ENCODE assay signal across 1 cellular context in genomic region chr15:101320501-101321052, GRCh38.
TF ChIP-seq lines count a peak whose summit lies in the region.

No MANE protein-coding gene starts in this region.

TF ChIP-seq in K562, 482 proteins besides CTCF, POLR2A, EP300 and RAD21 (continued from another document):
- TF ChIP-seq, protein P1, sequence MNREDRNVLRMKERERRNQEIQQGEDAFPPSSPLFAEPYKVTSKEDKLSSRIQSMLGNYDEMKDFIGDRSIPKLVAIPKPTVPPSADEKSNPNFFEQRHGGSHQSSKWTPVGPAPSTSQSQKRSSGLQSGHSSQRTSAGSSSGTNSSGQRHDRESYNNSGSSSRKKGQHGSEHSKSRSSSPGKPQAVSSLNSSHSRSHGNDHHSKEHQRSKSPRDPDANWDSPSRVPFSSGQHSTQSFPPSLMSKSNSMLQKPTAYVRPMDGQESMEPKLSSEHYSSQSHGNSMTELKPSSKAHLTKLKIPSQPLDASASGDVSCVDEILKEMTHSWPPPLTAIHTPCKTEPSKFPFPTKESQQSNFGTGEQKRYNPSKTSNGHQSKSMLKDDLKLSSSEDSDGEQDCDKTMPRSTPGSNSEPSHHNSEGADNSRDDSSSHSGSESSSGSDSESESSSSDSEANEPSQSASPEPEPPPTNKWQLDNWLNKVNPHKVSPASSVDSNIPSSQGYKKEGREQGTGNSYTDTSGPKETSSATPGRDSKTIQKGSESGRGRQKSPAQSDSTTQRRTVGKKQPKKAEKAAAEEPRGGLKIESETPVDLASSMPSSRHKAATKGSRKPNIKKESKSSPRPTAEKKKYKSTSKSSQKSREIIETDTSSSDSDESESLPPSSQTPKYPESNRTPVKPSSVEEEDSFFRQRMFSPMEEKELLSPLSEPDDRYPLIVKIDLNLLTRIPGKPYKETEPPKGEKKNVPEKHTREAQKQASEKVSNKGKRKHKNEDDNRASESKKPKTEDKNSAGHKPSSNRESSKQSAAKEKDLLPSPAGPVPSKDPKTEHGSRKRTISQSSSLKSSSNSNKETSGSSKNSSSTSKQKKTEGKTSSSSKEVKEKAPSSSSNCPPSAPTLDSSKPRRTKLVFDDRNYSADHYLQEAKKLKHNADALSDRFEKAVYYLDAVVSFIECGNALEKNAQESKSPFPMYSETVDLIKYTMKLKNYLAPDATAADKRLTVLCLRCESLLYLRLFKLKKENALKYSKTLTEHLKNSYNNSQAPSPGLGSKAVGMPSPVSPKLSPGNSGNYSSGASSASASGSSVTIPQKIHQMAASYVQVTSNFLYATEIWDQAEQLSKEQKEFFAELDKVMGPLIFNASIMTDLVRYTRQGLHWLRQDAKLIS (CRISPR knock-in tag; IDR thresholded peaks at IDR 0.05) = no peak
- TF ChIP-seq RBM15 (IDR thresholded peaks at IDR 0.05; ENCODE audit: insufficient read depth, low read length) (no peak), CEBPG (CRISPR knock-in tag; IDR thresholded peaks at IDR 0.05) (no peak), CEBPG (tag; conservative IDR thresholded peaks at IDR 0.05 in 1 of 2, IDR thresholded peaks at IDR 0.05 in 1 of 2) (peak; percentile 68 to 74), CHD1 (IDR thresholded peaks at IDR 0.05; ENCODE audit: low read length) (no peak), HDAC1 (IDR thresholded peaks at IDR 0.05) (no peak), NFE2 (IDR thresholded peaks at IDR 0.05; ENCODE audit: low read depth) (no peak), CEBPB (tag; IDR thresholded peaks at IDR 0.05) (peak; percentile 54), ZNF133 (CRISPR knock-in tag; IDR thresholded peaks at IDR 0.05) (no peak), ETV1 (tag; conservative IDR thresholded peaks at IDR 0.05; ENCODE audit: low read depth) (peak; percentile 65)
- TF ChIP-seq, protein P2, sequence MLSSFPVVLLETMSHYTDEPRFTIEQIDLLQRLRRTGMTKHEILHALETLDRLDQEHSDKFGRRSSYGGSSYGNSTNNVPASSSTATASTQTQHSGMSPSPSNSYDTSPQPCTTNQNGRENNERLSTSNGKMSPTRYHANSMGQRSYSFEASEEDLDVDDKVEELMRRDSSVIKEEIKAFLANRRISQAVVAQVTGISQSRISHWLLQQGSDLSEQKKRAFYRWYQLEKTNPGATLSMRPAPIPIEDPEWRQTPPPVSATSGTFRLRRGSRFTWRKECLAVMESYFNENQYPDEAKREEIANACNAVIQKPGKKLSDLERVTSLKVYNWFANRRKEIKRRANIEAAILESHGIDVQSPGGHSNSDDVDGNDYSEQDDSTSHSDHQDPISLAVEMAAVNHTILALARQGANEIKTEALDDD (IDR thresholded peaks at IDR 0.05) = no peak
- TF ChIP-seq, protein P3, sequence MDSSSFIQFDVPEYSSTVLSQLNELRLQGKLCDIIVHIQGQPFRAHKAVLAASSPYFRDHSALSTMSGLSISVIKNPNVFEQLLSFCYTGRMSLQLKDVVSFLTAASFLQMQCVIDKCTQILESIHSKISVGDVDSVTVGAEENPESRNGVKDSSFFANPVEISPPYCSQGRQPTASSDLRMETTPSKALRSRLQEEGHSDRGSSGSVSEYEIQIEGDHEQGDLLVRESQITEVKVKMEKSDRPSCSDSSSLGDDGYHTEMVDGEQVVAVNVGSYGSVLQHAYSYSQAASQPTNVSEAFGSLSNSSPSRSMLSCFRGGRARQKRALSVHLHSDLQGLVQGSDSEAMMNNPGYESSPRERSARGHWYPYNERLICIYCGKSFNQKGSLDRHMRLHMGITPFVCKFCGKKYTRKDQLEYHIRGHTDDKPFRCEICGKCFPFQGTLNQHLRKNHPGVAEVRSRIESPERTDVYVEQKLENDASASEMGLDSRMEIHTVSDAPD (CRISPR knock-in tag; IDR thresholded peaks at IDR 0.05) = no peak
- TF ChIP-seq, protein P4, sequence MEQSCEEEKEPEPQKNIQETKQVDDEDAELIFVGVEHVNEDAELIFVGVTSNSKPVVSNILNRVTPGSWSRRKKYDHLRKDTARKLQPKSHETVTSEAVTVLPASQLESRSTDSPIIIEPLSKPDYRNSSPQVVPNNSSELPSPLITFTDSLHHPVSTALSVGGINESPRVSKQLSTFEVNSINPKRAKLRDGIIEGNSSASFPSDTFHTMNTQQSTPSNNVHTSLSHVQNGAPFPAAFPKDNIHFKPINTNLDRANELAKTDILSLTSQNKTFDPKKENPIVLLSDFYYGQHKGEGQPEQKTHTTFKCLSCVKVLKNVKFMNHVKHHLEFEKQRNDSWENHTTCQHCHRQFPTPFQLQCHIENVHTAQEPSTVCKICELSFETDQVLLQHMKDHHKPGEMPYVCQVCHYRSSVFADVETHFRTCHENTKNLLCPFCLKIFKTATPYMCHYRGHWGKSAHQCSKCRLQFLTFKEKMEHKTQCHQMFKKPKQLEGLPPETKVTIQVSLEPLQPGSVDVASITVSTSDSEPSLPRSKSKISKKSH (CRISPR knock-in tag; IDR thresholded peaks at IDR 0.05) = no peak
